10 cellular contexts compared by ENCODE assay signal in the genomic region with DNA sequence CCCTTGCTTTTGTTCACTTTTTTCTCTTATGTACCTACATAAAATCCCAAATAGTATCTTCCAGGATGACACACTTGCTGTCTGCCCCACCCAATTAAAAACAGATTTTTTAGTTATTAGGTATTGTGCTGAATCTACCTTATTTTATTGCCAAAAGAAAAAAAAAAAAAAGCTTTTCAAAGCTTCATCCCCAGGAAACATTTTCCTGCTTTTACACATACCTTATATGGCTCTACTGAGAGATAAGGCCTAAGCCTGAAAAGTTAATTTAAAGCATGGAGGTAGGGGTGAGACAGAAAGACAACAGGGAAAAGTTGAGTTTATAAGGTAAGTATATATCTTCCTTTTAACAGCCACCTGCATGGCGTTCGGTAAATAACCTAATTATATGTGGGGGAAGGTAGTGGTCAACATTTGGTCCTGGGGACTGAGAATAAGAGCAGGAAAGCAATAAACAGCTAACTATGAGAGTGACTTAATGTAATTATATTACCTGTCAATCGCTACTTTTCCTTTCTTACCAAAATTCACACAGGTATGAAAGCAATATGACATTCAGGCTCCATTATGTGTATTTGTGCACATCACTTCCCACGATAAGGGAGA. TPM values are rescaled to one million over a fixed set of nuclear protein-coding genes. Genes with fewer than 3 reads are reported as not detected.
DNase-seq lines count a peak whose midpoint lies in the region; ATAC-seq and TF ChIP-seq lines count a peak whose summit lies in the region.
"Had no signal": no experiment of that assay in that cellular context is flagged by ENCODE, and none has a peak within 500 bp of the region (broad histone marks: within the 10 kb centered on the region; RNA-seq: fewer than 3 reads in every experiment).

No MANE protein-coding gene starts in this region.

- H3K4me1 Mint-ChIP-seq in CD4-positive, alpha-beta memory T cell: peaks cover 47 to 63% (median 52%) of the 10 kb centered on the region in 4 donors
- H3K4me1 Mint-ChIP-seq in natural killer cell treated with Interleukin-12 subunit alpha and Interleukin-12 subunit beta and Interleukin-15 and Interleukin-18, amount 100 ng/mL, for 72 hours (ENCODE audit: low read depth in 2 of 2): peaks cover 44 to 47% of the 10 kb centered on the region in 2 donors

- peak overlapping the region; percentile 69 for H3K27ac ChIP-seq in CD4-positive, alpha-beta memory T cell (ENCODE audit: low read depth, low read length)

- H3K27ac Mint-ChIP-seq in CD4-positive, alpha-beta memory T cell: peak overlapping the region; percentile 27 to 88 (median 79)
- peak overlapping the region; percentile 59 to 78 for H3K27ac Mint-ChIP-seq in natural killer cell treated with Interleukin-12 subunit alpha and Interleukin-12 subunit beta and Interleukin-15 and Interleukin-18, amount 100 ng/mL, for 72 hours

- H3K36me3 ChIP-seq in CD4-positive, alpha-beta memory T cell (ENCODE audit: insufficient read depth, low read length): no peaks in the 10 kb centered on the region

- H3K27me3 ChIP-seq in CD4-positive, alpha-beta memory T cell (ENCODE audit: insufficient read depth, low read length): no peaks in the 10 kb centered on the region

- no peak for ATAC-seq in natural killer cell treated with Interleukin-12 subunit alpha and Interleukin-12 subunit beta and Interleukin-15 and Interleukin-18, amount 100 ng/mL, for 72 hours
- ATAC-seq in HG03521 (IDR thresholded peaks at IDR 0.05; ENCODE audit: unreplicated experiment) (no peak), GM18520 (IDR thresholded peaks at IDR 0.05; ENCODE audit: unreplicated experiment) (no peak)

- H3K4me1 ChIP-seq in CD4-positive, alpha-beta memory T cell (ENCODE audit: insufficient read depth, low read length): peaks cover 53% of the 10 kb centered on the region

- POLR2A ChIA-PET in CD4-positive, alpha-beta memory T cell (lab: Charles Lee; ENCODE audit: partially characterized antibody): interaction anchor here (7.9 kb wide), 1 partner anchor 41 kb away, joined by 526 read pairs; a partner anchor contains a TSS

- H3K9me3 ChIP-seq in CD4-positive, alpha-beta memory T cell (ENCODE audit: control insufficient read depth in 1 of 2, low read length in 2 of 2): no peaks in the 10 kb centered on the region

- intact Hi-C loops in CD4-positive, alpha-beta memory T cell (cut with micrococcal nuclease): no loop called here

- H3K4me3 Mint-ChIP-seq in CD4-positive, alpha-beta memory T cell: peak overlapping the region; percentile 29 to 93 (median 83)
- H3K4me3 Mint-ChIP-seq in natural killer cell treated with Interleukin-12 subunit alpha and Interleukin-12 subunit beta and Interleukin-15 and Interleukin-18, amount 100 ng/mL, for 72 hours: peak overlapping the region; percentile 91

- CTCF ChIA-PET in CD4-positive, alpha-beta memory T cell (lab: Charles Lee; ENCODE audit: partially characterized antibody): interaction anchor here (0.9 to 1.8 kb wide), 2 partner anchors 41 to 42 kb away, joined by 4 to 9 read pairs; a partner anchor contains a TSS

- peak overlapping the region; percentile 12 to 48 for H3K4me3 ChIP-seq in CD4-positive, alpha-beta memory T cell (ENCODE audit: low read length in 2 of 2)
- H3K4me3 ChIP-seq in LNCaP clone FGC (ENCODE audit: low read depth, low read length): peak overlapping the region; percentile 63
- H3K4me3 ChIP-seq: lung had no signal

- no peaks in the 10 kb centered on the region for H3K9me3 Mint-ChIP-seq in CD4-positive, alpha-beta memory T cell
- no peaks in the 10 kb centered on the region for H3K9me3 Mint-ChIP-seq in natural killer cell treated with Interleukin-12 subunit alpha and Interleukin-12 subunit beta and Interleukin-15 and Interleukin-18, amount 100 ng/mL, for 72 hours

- TF ChIP-seq CTCF in LNCaP clone FGC (IDR thresholded peaks at IDR 0.05; ENCODE audit: control insufficient read depth, extremely low read depth, insufficient read depth): no peak

- peaks cover 8 to 28% of the 10 kb centered on the region in 2 donors for H3K36me3 Mint-ChIP-seq in CD4-positive, alpha-beta memory T cell
- peaks cover 18% of the 10 kb centered on the region for H3K36me3 Mint-ChIP-seq in natural killer cell treated with Interleukin-12 subunit alpha and Interleukin-12 subunit beta and Interleukin-15 and Interleukin-18, amount 100 ng/mL, for 72 hours

- DNase-seq in CD4-positive, alpha-beta memory T cell: no peak
- no peak for DNase-seq in LNCaP clone FGC (ENCODE audit: low read depth)
- peak; percentile 9 for DNase-seq in cerebellar cortex (ENCODE audit: low spot score)
- no peak for DNase-seq in natural killer cell treated with Interleukin-12 subunit alpha and Interleukin-12 subunit beta and Interleukin-15 and Interleukin-18, amount 100 ng/mL, for 72 hours (ENCODE audit: low spot score)
- no peak for DNase-seq in NCI-H2081 (lab: John Stamatoyannopoulos, UW)
- DNase-seq in HuH-7.5 (ENCODE audit: low spot score): no peak
- DNase-seq: anterior cingulate cortex had no signal

- no peaks in the 10 kb centered on the region for H3K27me3 Mint-ChIP-seq in CD4-positive, alpha-beta memory T cell
- no peaks in the 10 kb centered on the region for H3K27me3 Mint-ChIP-seq in natural killer cell treated with Interleukin-12 subunit alpha and Interleukin-12 subunit beta and Interleukin-15 and Interleukin-18, amount 100 ng/mL, for 72 hours

RNA-seq across cellular contexts. Expression of gene BOLA1, which starts 54.6 kb away (rescaled TPM):
- 10 to 100 TPM; 25.2 TPM for total RNA-seq in CD4-positive, alpha-beta memory T cell
- 10 to 100 TPM; 25.2 to 31.4 TPM for polyA plus RNA-seq in CD4-positive, alpha-beta memory T cell
- total RNA-seq in natural killer cell treated with Interleukin-12 subunit alpha and Interleukin-12 subunit beta and Interleukin-15 and Interleukin-18, amount 100 ng/mL, for 72 hours: 10 to 100 TPM; 13.9 to 16.2 TPM
